7 cellular contexts compared by ENCODE assay signal in the genomic region with DNA sequence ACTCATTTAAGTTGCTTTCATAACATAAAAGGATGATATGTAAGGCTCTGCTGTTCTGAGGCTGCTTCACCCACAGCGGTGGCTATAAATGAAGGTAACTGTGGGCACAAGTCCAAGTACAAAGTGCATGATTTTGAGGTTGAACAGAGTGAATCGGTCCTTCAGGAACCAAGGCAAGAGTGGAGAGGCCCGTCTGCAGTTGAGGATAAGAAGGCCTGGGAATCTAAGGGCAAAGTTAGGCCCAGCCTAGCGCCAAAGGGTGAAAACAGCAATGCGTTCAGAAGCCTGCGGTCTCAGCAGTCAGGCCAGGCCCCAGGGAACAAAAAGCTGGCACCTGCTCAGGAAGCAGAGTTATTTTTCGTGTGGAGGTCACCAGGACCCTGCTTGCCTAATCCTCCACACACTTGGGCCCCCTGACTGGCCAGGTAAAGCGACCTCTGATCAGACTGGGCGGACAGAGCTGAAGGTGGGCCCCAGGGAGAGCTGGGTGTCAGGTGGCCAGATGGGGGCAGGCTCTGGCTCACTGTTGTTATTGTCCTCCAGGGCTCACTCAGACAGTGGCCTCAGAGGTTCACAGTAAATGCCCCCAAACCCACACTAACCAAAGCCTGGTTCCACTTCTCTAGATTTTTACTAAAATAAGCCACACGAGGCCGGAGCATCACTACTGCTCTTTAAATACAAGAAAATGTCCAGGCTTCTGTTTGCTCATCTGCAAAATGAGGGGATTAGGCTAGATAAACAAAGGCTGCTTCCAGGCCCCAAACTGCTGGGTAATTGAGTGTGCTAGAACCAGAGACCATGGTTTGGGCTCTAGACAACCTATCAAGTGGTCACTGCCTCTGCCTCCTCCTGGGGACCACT. TPM values are rescaled to one million over a fixed set of nuclear protein-coding genes. Genes with fewer than 3 reads are reported as not detected.
A peak's percentile ranks its signal among the peaks of the same experiment; 100 is the strongest.
DNase-seq lines count a peak whose midpoint lies in the region; ATAC-seq and TF ChIP-seq lines count a peak whose summit lies in the region.

No MANE protein-coding gene starts in this region.

- ATAC-seq in GM21423 (IDR thresholded peaks at IDR 0.05; ENCODE audit: unreplicated experiment) (peak; percentile 75), HG03280 (IDR thresholded peaks at IDR 0.05; ENCODE audit: unreplicated experiment) (no peak)

- H3K36me3 Mint-ChIP-seq in progenitor cell of endocrine pancreas (ENCODE audit: insufficient read depth), result peaks cover 25% of the 10 kb centered on the region

- no peaks in the 10 kb centered on the region for H3K27me3 Mint-ChIP-seq in progenitor cell of endocrine pancreas

- no peak overlapping the region for H3K4me3 ChIP-seq in epithelial cell of proximal tubule (ENCODE audit: low read depth, low read length)

- H3K9me3 Mint-ChIP-seq in progenitor cell of endocrine pancreas (ENCODE audit: low read depth), result peaks cover 15% of the 10 kb centered on the region

- H3K27ac Mint-ChIP-seq in progenitor cell of endocrine pancreas, result peak overlapping the region; percentile 95

- no peak overlapping the region for H3K4me3 Mint-ChIP-seq in progenitor cell of endocrine pancreas (ENCODE audit: low read depth)

- DNase-seq in NCI-H146 treated with DMSO at 0.1 percent for 48 hours (lab: John Stamatoyannopoulos, UW; ENCODE audit: unreplicated experiment) (peak; percentile 12), epithelial cell of proximal tubule (ENCODE audit: low read depth) (no peak), progenitor cell of endocrine pancreas (ENCODE audit: low spot score, unreplicated experiment) (no peak), NCI-H1436 treated with DMSO at 0.1 percent for 48 hours (lab: John Stamatoyannopoulos, UW) (no peak), NCI-H1048 (lab: John Stamatoyannopoulos, UW) (no peak)

- peaks cover 35% of the 10 kb centered on the region for H3K4me1 Mint-ChIP-seq in progenitor cell of endocrine pancreas (ENCODE audit: low read depth)

- TF ChIP-seq CTCF in epithelial cell of proximal tubule (conservative IDR thresholded peaks at IDR 0.05; ENCODE audit: low read depth, low read length), result peak; percentile 37
- TF ChIP-seq CTCF in progenitor cell of endocrine pancreas (IDR thresholded peaks at IDR 0.05; ENCODE audit: unreplicated experiment), result peak; percentile 23

RNA-seq across cellular contexts. Expression of a gene that starts 46.4 kb away (rescaled TPM):
- total RNA-seq in epithelial cell of proximal tubule (11.0 and 11.6 TPM in 2 replicates), progenitor cell of endocrine pancreas (30.2 and 31.5 TPM in 2 replicates)
